In genomic region chr16:28110977-28111376, GRCh38 we compare ENCODE assay signal across 24 cellular contexts. TPM values are rescaled to one million over a fixed set of nuclear protein-coding genes. Genes with fewer than 3 reads are reported as not detected.
"Had no signal": no experiment of that assay in that cellular context is flagged by ENCODE, and none has a peak within 500 bp of the region (broad histone marks: within the 10 kb centered on the region; RNA-seq: fewer than 3 reads in every experiment).

No MANE protein-coding gene starts in this region.

- H3K27me3 Mint-ChIP-seq: activated naive CD4-positive, alpha-beta T cell treated with anti-CD3 and anti-CD28 coated beads, Interleukin-2, amount 50 U/mL, for 24 hours; progenitor cell of endocrine pancreas had no signal

- H3K4me3 Mint-ChIP-seq: activated naive CD4-positive, alpha-beta T cell treated with anti-CD3 and anti-CD28 coated beads, Interleukin-2, amount 50 U/mL, for 24 hours; nephron had no signal

- DNase-seq: activated CD4-positive, alpha-beta T cell treated with anti-CD3 and anti-CD28 coated beads for 4 hours; activated effector memory CD4-positive, alpha-beta T cell treated with anti-CD3 and anti-CD28 coated beads, Interleukin-2, amount 50 U/mL, for 16 hours; amygdala; caudate nucleus; colonic mucosa; effector CD4-positive, alpha-beta T cell; esophagus squamous epithelium; hippocampal formation; kidney; left ventricle myocardium inferior; mesenchymal stem cell; occipital lobe; stimulated activated CD4-positive, alpha-beta T cell treated with anti-CD3 and anti-CD28 coated beads, Interleukin-4, amount 100 ng/mL, for 24 hours; stimulated activated naive CD8-positive, alpha-beta T cell treated with anti-CD3 and anti-CD28 coated beads, Interleukin-15, Interleukin-2, amounts not matched to agents 100 U/mL and 50 U/mL, for 24 hours; T-helper 2 cell had no signal

- H3K9me3 Mint-ChIP-seq: activated naive CD4-positive, alpha-beta T cell treated with anti-CD3 and anti-CD28 coated beads, Interleukin-2, amount 50 U/mL, for 24 hours; nephron had no signal

- ATAC-seq: body of pancreas; SK-N-SH treated with all-trans-retinoic acid at 6 μM for 48 hours; stimulated activated naive CD8-positive, alpha-beta T cell treated with anti-CD3 and anti-CD28 coated beads, Interleukin-15, Interleukin-2, amounts not matched to agents 100 U/mL and 50 U/mL, for 24 hours had no signal

- H3K4me1 Mint-ChIP-seq: nephron had no signal

- H3K27ac Mint-ChIP-seq: nephron, progenitor cell of endocrine pancreas had no signal

RNA-seq across cellular contexts. Expression of gene GSG1L, which starts 47.5 kb away (rescaled TPM):
- total RNA-seq: body of pancreas, endothelial cell of umbilical vein, fibroblast of villous mesenchyme, glomerular endothelial cell, kidney, mucosa of gallbladder had no signal
